8 cellular contexts compared by ENCODE assay signal in genomic region chr3:183385698-183386590, GRCh38. TPM values are rescaled to one million over a fixed set of nuclear protein-coding genes. Genes with fewer than 3 reads are reported as not detected.
DNase-seq lines count a peak whose midpoint lies in the region; ATAC-seq, FAIRE-seq and TF ChIP-seq lines count a peak whose summit lies in the region.

No MANE protein-coding gene starts in this region.

- no peaks in the 10 kb centered on the region for H3K36me3 ChIP-seq in endothelial cell of umbilical vein (ENCODE audit: control insufficient read depth in 2 of 2, extremely low read depth in 1 of 2, insufficient read depth in 2 of 2, low read length in 2 of 2)

- peak overlapping the region; percentile 1 for H3K9ac ChIP-seq in endothelial cell of umbilical vein (replicated peaks; ENCODE audit: extremely low read depth, insufficient read depth, low read length)

- peaks cover 11% of the 10 kb centered on the region for H3K4me1 Mint-ChIP-seq in activated CD8-positive, alpha-beta T cell treated with anti-CD3 and anti-CD28 coated beads for 36 hours (ENCODE audit: low read depth)
- H3K4me1 Mint-ChIP-seq in stimulated activated memory B cell treated with anti-CD40 and anti-IgM and Interleukin-4, amounts not matched to agents 10 μg/mL and 1 μg/mL and 100 μg/mL, for 72 hours, result peaks cover 20% of the 10 kb centered on the region

- H3K4me3 ChIP-seq in endothelial cell of umbilical vein (replicated peaks in 1 of 3; ENCODE audit: insufficient read depth in 1 of 3, low read depth in 1 of 3, low read length in 3 of 3), result no peak overlapping the region

- intact Hi-C loops in activated CD8-positive, alpha-beta T cell treated with anti-CD3 and anti-CD28 coated beads for 36 hours (cut with micrococcal nuclease), result loop anchor here (1.0 kb wide), 1 partner anchor 264 kb away; no protein-coding TSS in a partner anchor
- intact Hi-C loops in endothelial cell of umbilical vein (cut with micrococcal nuclease), result loop anchor here (1.0 to 5.0 kb wide), 6 partner anchors 202 to 672 kb away; partner anchors contain the start of gene PARL

- peak; percentile 72 for TF ChIP-seq CTCF in activated CD8-positive, alpha-beta T cell treated with anti-CD3 and anti-CD28 coated beads for 36 hours (IDR thresholded peaks at IDR 0.05)
- peak; percentile 65 to 71 for TF ChIP-seq CTCF in endothelial cell of umbilical vein (IDR thresholded peaks at IDR 0.05; ENCODE audit: extremely low read depth in 1 of 2, insufficient read depth in 1 of 2, low read depth in 1 of 2, low read length in 2 of 2)

- no peak overlapping the region for H3K4me3 Mint-ChIP-seq in activated CD8-positive, alpha-beta T cell treated with anti-CD3 and anti-CD28 coated beads for 36 hours
- H3K4me3 Mint-ChIP-seq in stimulated activated memory B cell treated with anti-CD40 and anti-IgM and Interleukin-4, amounts not matched to agents 10 μg/mL and 1 μg/mL and 100 μg/mL, for 72 hours, result no peak overlapping the region

- H4K20me1 ChIP-seq in endothelial cell of umbilical vein (replicated peaks; ENCODE audit: control insufficient read depth, extremely low read depth, insufficient read depth, low read length), result no peaks in the 10 kb centered on the region

- no peaks in the 10 kb centered on the region for H3K79me2 ChIP-seq in endothelial cell of umbilical vein (ENCODE audit: control insufficient read depth, insufficient read depth, low read length)

- no peaks in the 10 kb centered on the region for H3K4me1 ChIP-seq in endothelial cell of umbilical vein (ENCODE audit: control insufficient read depth, extremely low read depth, insufficient read depth, low read length)

- TF ChIP-seq POLR2A in endothelial cell of umbilical vein (IDR thresholded peaks at IDR 0.05; ENCODE audit: low read depth, low read length), result no peak

- POLR2A ChIA-PET in activated CD8-positive, alpha-beta T cell treated with anti-CD3 and anti-CD28 coated beads for 36 hours (lab: Charles Lee), result no interaction called here
- POLR2A ChIA-PET in endothelial cell of umbilical vein (lab: Charles Lee), result interaction anchor here (0.6 kb wide), 1 partner anchor 485 kb away, joined by 4 read pairs; no protein-coding TSS in a partner anchor

- BruUV-seq in endothelial cell of umbilical vein (replicated peaks; lab: Mats Ljungman, UMichigan), result no TSS peak

- H3K27ac Mint-ChIP-seq in activated CD8-positive, alpha-beta T cell treated with anti-CD3 and anti-CD28 coated beads for 36 hours, result peak overlapping the region; percentile 39
- H3K27ac Mint-ChIP-seq in stimulated activated memory B cell treated with anti-CD40 and anti-IgM and Interleukin-4, amounts not matched to agents 10 μg/mL and 1 μg/mL and 100 μg/mL, for 72 hours, result no peak overlapping the region

- H3K27me3 Mint-ChIP-seq in activated CD8-positive, alpha-beta T cell treated with anti-CD3 and anti-CD28 coated beads for 36 hours, result no peaks in the 10 kb centered on the region
- H3K27me3 Mint-ChIP-seq in stimulated activated memory B cell treated with anti-CD40 and anti-IgM and Interleukin-4, amounts not matched to agents 10 μg/mL and 1 μg/mL and 100 μg/mL, for 72 hours, result peaks cover 13% of the 10 kb centered on the region

- H3K9me1 ChIP-seq in endothelial cell of umbilical vein (replicated peaks; ENCODE audit: control insufficient read depth, extremely low read depth, insufficient read depth, low read length), result no peaks in the 10 kb centered on the region

- peak; percentile 90 for FAIRE-seq in endothelial cell of umbilical vein (lab: Jason Lieb, UNC)

- dilution Hi-C loops in endothelial cell of umbilical vein (cut with MboI; ENCODE audit: extremely low pct_ligation_motif_present, low sequenced_read_pairs), result no loop called here

- CTCF ChIA-PET in activated CD8-positive, alpha-beta T cell treated with anti-CD3 and anti-CD28 coated beads for 36 hours (lab: Charles Lee), result interaction anchor here (0.6 to 9.2 kb wide), 29 partner anchors 9 to 1026 kb away, joined by 3 to 277 read pairs (median 3); partner anchors contain the start of genes B3GNT5 and MCF2L2
- CTCF ChIA-PET in endothelial cell of umbilical vein (lab: Charles Lee), result interaction anchor here (0.7 to 11.0 kb wide), 12 partner anchors 91 to 702 kb away, joined by 3 to 816 read pairs (median 5); no protein-coding TSS in a partner anchor

- peak overlapping the region; percentile 5 for H3K4me2 ChIP-seq in endothelial cell of umbilical vein (ENCODE audit: insufficient read depth, low read length)

- no peaks in the 10 kb centered on the region for H3K36me3 Mint-ChIP-seq in activated CD8-positive, alpha-beta T cell treated with anti-CD3 and anti-CD28 coated beads for 36 hours (ENCODE audit: low read depth)
- H3K36me3 Mint-ChIP-seq in stimulated activated memory B cell treated with anti-CD40 and anti-IgM and Interleukin-4, amounts not matched to agents 10 μg/mL and 1 μg/mL and 100 μg/mL, for 72 hours, result no peaks in the 10 kb centered on the region

- DNase-seq in activated gamma-delta T cell treated with Interleukin-2 at 50 U/mL for 16 hours (peak; percentile 63), activated gamma-delta T cell (lab: John Stamatoyannopoulos, UW) (no peak), NCI-H82 (lab: John Stamatoyannopoulos, UW) (peak; percentile 87), endothelial cell of umbilical vein (ENCODE audit: low read depth, low spot score) (peak; percentile 76), midbrain (lab: John Stamatoyannopoulos, UW) (peak; percentile 75)
- DNase-seq in activated CD8-positive, alpha-beta T cell treated with anti-CD3 and anti-CD28 coated beads for 36 hours, result peak; percentile 77

- H3K9me3 ChIP-seq in endothelial cell of umbilical vein (replicated peaks; ENCODE audit: control insufficient read depth, insufficient read depth, low read length), result no peaks in the 10 kb centered on the region

- no peaks in the 10 kb centered on the region for H3K27me3 ChIP-seq in endothelial cell of umbilical vein (ENCODE audit: control insufficient read depth in 2 of 2, insufficient read depth in 2 of 2, low read length in 2 of 2)

- peak; percentile 65 for ATAC-seq in HG03378 (IDR thresholded peaks at IDR 0.05; ENCODE audit: unreplicated experiment)
- ATAC-seq in activated CD8-positive, alpha-beta T cell treated with anti-CD3 and anti-CD28 coated beads for 36 hours, result peak; percentile 76
- peak; percentile 78 for ATAC-seq in stimulated activated memory B cell treated with anti-CD40 and anti-IgM and Interleukin-4, amounts not matched to agents 10 μg/mL and 1 μg/mL and 100 μg/mL, for 72 hours

- H3K9me3 Mint-ChIP-seq in activated CD8-positive, alpha-beta T cell treated with anti-CD3 and anti-CD28 coated beads for 36 hours, result no peaks in the 10 kb centered on the region
- H3K9me3 Mint-ChIP-seq in stimulated activated memory B cell treated with anti-CD40 and anti-IgM and Interleukin-4, amounts not matched to agents 10 μg/mL and 1 μg/mL and 100 μg/mL, for 72 hours, result no peaks in the 10 kb centered on the region

- peak overlapping the region; percentile 41 for H2AFZ ChIP-seq in endothelial cell of umbilical vein (ENCODE audit: low read depth, low read length)

- no peak overlapping the region for H3K27ac ChIP-seq in endothelial cell of umbilical vein (ENCODE audit: insufficient read depth, low read depth, low read length)

TF ChIP-seq in endothelial cell of umbilical vein, 7 proteins besides CTCF, POLR2A, EP300 and RAD21:
- no peak for TF ChIP-seq EZH2 (IDR thresholded peaks at IDR 0.05; ENCODE audit: borderline replicate concordance, low read depth, low read length, severe bottlenecking)
- no peak for TF ChIP-seq JUN (IDR thresholded peaks at IDR 0.05; ENCODE audit: borderline replicate concordance, insufficient read depth, insufficient read length, low read depth)
- TF ChIP-seq POLR2AphosphoS5 (IDR thresholded peaks at IDR 0.05; ENCODE audit: insufficient read depth, low read depth, low read length), result no peak
- no peak for TF ChIP-seq FOS (IDR thresholded peaks at IDR 0.05; ENCODE audit: borderline replicate concordance, insufficient read depth, low read length)
- TF ChIP-seq MAX (IDR thresholded peaks at IDR 0.05; ENCODE audit: insufficient read depth, insufficient read length), result no peak
- no peak for TF ChIP-seq GATA2 (IDR thresholded peaks at IDR 0.05; ENCODE audit: insufficient read depth, insufficient read length, low read depth, low read length)
- TF ChIP-seq MYC (IDR thresholded peaks at IDR 0.05; ENCODE audit: low read depth, low read length), result no peak

RNA-seq across cellular contexts. Expression of gene MCF2L2, which starts 42.5 kb away (rescaled TPM):
- total RNA-seq in activated CD8-positive, alpha-beta T cell treated with anti-CD3 and anti-CD28 coated beads for 36 hours, result 1 to 10 TPM; 3.5 to 3.7 TPM
- 0.99 and 1.1 TPM in 2 replicates for total RNA-seq in endothelial cell of umbilical vein
- polyA plus RNA-seq in endothelial cell of umbilical vein, result 0.15 and 0.41 TPM in 2 replicates
- 0.08 and 0.13 TPM in 2 replicates for polyA plus RNA-seq in endothelial cell of umbilical vein (2011; cell fraction: cytosol; rRNA removed)
- polyA plus RNA-seq in endothelial cell of umbilical vein (2011; cell fraction: nucleus; rRNA removed), result 0.39 and 0.95 TPM in 2 replicates
- polyA plus RNA-seq in endothelial cell of umbilical vein (2012), result 0.97 and 1.0 TPM in 2 replicates
- 0.25 and 0.85 TPM in 2 replicates for polyA minus RNA-seq in endothelial cell of umbilical vein
- polyA minus RNA-seq in endothelial cell of umbilical vein (2011; cell fraction: cytosol; rRNA and poly(A)+ RNA removed), result not detected
- polyA minus RNA-seq in endothelial cell of umbilical vein (2011; cell fraction: nucleus; rRNA and poly(A)+ RNA removed), result 0.87 and 1.4 TPM in 2 replicates
